Comparison of ENCODE assay signal across 22 cellular contexts in genomic region chr6:74857157-74857556, GRCh38.
"Had no signal": no experiment of that assay in that cellular context is flagged by ENCODE, and none has a peak within 500 bp of the region (broad histone marks: within the 10 kb centered on the region; RNA-seq: fewer than 3 reads in every experiment).

No MANE protein-coding gene starts in this region.

- H3K4me1 ChIP-seq: left ventricle myocardium inferior, tibial nerve, uterus had no signal

- DNase-seq: hippocampal formation; kidney glomerular epithelial cell; left ventricle myocardium inferior; mesendoderm; naive thymus-derived CD4-positive, alpha-beta T cell; ovary; retina; right cardiac atrium; sigmoid colon; stimulated activated CD4-positive, alpha-beta T cell treated with anti-CD3 and anti-CD28 coated beads, Interleukin-1b, Interleukin-23, amount 100 ng/mL, for 48 hours; stimulated activated CD4-positive, alpha-beta T cell treated with anti-CD3 and anti-CD28 coated beads, Interleukin-2, amount 100 ng/mL, for 48 hours; stimulated activated CD4-positive, alpha-beta T cell treated with anti-CD3 and anti-CD28 coated beads, Interleukin-4, amount 100 ng/mL, for 4 hours; stimulated activated CD8-positive, alpha-beta memory T cell treated with anti-CD3 and anti-CD28 coated beads, Interleukin-4, amount 100 ng/mL, for 48 hours; stimulated activated naive CD4-positive, alpha-beta T cell treated with Interleukin-2 at 50 U/mL for 16 hours; stimulated activated naive CD8-positive, alpha-beta T cell treated with anti-CD3 and anti-CD28 coated beads, Interleukin-15, amount 100 ng/mL, for 72 hours; substantia nigra; uterus had no signal

- H3K27me3 ChIP-seq: ovary, sigmoid colon, tibial nerve, uterus had no signal

- H3K9me3 ChIP-seq: left ventricle myocardium inferior, ovary, sigmoid colon, uterus had no signal

- H3K4me3 ChIP-seq: left ventricle myocardium inferior, lung, ovary, sigmoid colon, smooth muscle cell, tibial nerve, uterus had no signal

- H3K27ac ChIP-seq: left ventricle myocardium inferior, ovary, sigmoid colon, tibial nerve, uterus had no signal

- H3K36me3 ChIP-seq: left ventricle myocardium inferior, ovary, sigmoid colon, tibial nerve, uterus had no signal

- ATAC-seq: naive thymus-derived CD4-positive, alpha-beta T cell; natural killer cell treated with Interleukin-12 subunit alpha and Interleukin-12 subunit beta and Interleukin-15 and Interleukin-18, amount 100 ng/mL, for 72 hours; right cardiac atrium; stimulated activated memory B cell treated with anti-CD40 and anti-IgM and Interleukin-4, amounts not matched to agents 10 μg/mL and 1 μg/mL and 100 μg/mL, for 72 hours; stimulated activated naive CD8-positive, alpha-beta T cell treated with anti-CD3 and anti-CD28 coated beads, Interleukin-15, amount 100 ng/mL, for 72 hours had no signal
